ENCODE assay signal across 14 cellular contexts in genomic region chr18:74316257-74317180, GRCh38. TPM values are rescaled to one million over a fixed set of nuclear protein-coding genes. Genes with fewer than 3 reads are reported as not detected.
A peak's percentile ranks its signal among the peaks of the same experiment; 100 is the strongest.
DNase-seq lines count a peak whose midpoint lies in the region; ATAC-seq, FAIRE-seq and TF ChIP-seq lines count a peak whose summit lies in the region.
"Had no signal": no experiment of that assay in that cellular context is flagged by ENCODE, and none has a peak within 500 bp of the region (broad histone marks: within the 10 kb centered on the region; RNA-seq: fewer than 3 reads in every experiment).

No MANE protein-coding gene starts in this region.

- no peaks in the 10 kb centered on the region for H3K36me3 Mint-ChIP-seq in MCF 10A (ENCODE audit: insufficient read depth, unreplicated experiment)

- no TSS peak for BruUV-seq in MCF 10A (replicated peaks; lab: Mats Ljungman, UMichigan)

- no peaks in the 10 kb centered on the region for H3K9me3 Mint-ChIP-seq in MCF 10A (ENCODE audit: unreplicated experiment)

- ATAC-seq in HG02571 (IDR thresholded peaks at IDR 0.05; ENCODE audit: unreplicated experiment) = no peak

- TF ChIP-seq CTCF in AG04449 (IDR thresholded peaks at IDR 0.05; ENCODE audit: insufficient read depth, low read length, missing control alignments) = no peak
- no peak for TF ChIP-seq CTCF in MCF 10A (IDR thresholded peaks at IDR 0.05; ENCODE audit: unreplicated experiment)

- no peak overlapping the region for H3K27ac Mint-ChIP-seq in MCF 10A (ENCODE audit: low read depth, unreplicated experiment)
- H3K27ac Mint-ChIP-seq: dendritic cell treated with granulocyte-macrophage colony-stimulating factor and Interleukin-4, amounts not matched to agents 40 ng/mL and 50 ng/mL, for 4 days had no signal

- H3K27me3 Mint-ChIP-seq in MCF 10A (ENCODE audit: insufficient read depth, unreplicated experiment) = no peaks in the 10 kb centered on the region
- H3K27me3 Mint-ChIP-seq: dendritic cell treated with granulocyte-macrophage colony-stimulating factor and Interleukin-4, amounts not matched to agents 40 ng/mL and 50 ng/mL, for 4 days had no signal

- POLR2A ChIA-PET in AG04449 (lab: Yijun Ruan, JAX) (no interaction called here), MCF 10A (lab: Yijun Ruan, JAX) (interaction anchor here (0.7 kb wide), 1 partner anchor 1585 kb away, joined by 3 read pairs; no protein-coding TSS in a partner anchor)

- H3K4me3 Mint-ChIP-seq in MCF 10A (ENCODE audit: unreplicated experiment) = no peak overlapping the region
- H3K4me3 Mint-ChIP-seq: dendritic cell treated with granulocyte-macrophage colony-stimulating factor and Interleukin-4, amounts not matched to agents 40 ng/mL and 50 ng/mL, for 4 days had no signal

- DNase-seq in AG04449 (ENCODE audit: low read depth, low spot score) (peak; percentile 79), HTR-8/SVneo (ENCODE audit: insufficient read length, low spot score) (peak; percentile 45), MCF 10A (ENCODE audit: unreplicated experiment) (peak; percentile 64), kidney tubule cell (ENCODE audit: low spot score) (peak; percentile 87), T1000 (lab: John Stamatoyannopoulos, UW) (no peak), midbrain (lab: John Stamatoyannopoulos, UW) (no peak), activated T-cell treated with anti-CD3 and anti-CD28 coated beads for 4 hours (no peak)
- DNase-seq: MV-4-11; NK-92 treated with Interleukin-12 subunit alpha and Interleukin-12 subunit beta, amount 100 ng/mL, for 24 hours had no signal

- intact Hi-C loops in MCF 10A (cut with micrococcal nuclease) = no loop called here

- no peak overlapping the region for H3K4me3 ChIP-seq in AG04449 (ENCODE audit: low read depth, low read length)
- H3K4me3 ChIP-seq: BLaER1 treated with 17β-estradiol and CSF1 and Interleukin-3, amounts not matched to agents 10 nM and 100 nM had no signal

- FAIRE-seq in HTR-8/SVneo (lab: Jason Lieb, UNC) = no peak
- FAIRE-seq: GM12891 had no signal

- CTCF ChIA-PET in AG04449 (lab: Yijun Ruan, JAX) = no interaction called here
- CTCF ChIA-PET in MCF 10A (lab: Yijun Ruan, JAX) = interaction anchor here (0.6 to 1.7 kb wide), 4 partner anchors 32 to 298 kb away, joined by 3 to 4 read pairs (median 3); no protein-coding TSS in a partner anchor

- peaks cover 5% of the 10 kb centered on the region for H3K4me1 Mint-ChIP-seq in MCF 10A (ENCODE audit: insufficient read depth, unreplicated experiment)

RNA-seq across cellular contexts. Expression of gene C18orf63, which starts 0.9 kb away (rescaled TPM):
- total RNA-seq in MCF 10A (2022) = not detected in 2 replicates
- total RNA-seq: posterior vena cava had no signal

RNA-seq across cellular contexts. Expression of gene CYB5A, which starts 24.8 kb away (rescaled TPM):
- 19.4 and 27.5 TPM in 2 replicates for total RNA-seq in MCF 10A (2022)

Comparison
In these comparisons a context has a peak if more than half of its experiments do, and no peak if none do; other contexts are left out.
1. DNase-seq: peak in AG04449 (single experiment), HTR-8/SVneo (single experiment), MCF 10A (single experiment) and kidney tubule cell (single experiment); none in T1000 (single experiment), midbrain (single experiment) and activated T-cell treated with anti-CD3 and anti-CD28 coated beads for 4 hours (single experiment).